ENCODE assay signal across 12 cellular contexts in the genomic region with DNA sequence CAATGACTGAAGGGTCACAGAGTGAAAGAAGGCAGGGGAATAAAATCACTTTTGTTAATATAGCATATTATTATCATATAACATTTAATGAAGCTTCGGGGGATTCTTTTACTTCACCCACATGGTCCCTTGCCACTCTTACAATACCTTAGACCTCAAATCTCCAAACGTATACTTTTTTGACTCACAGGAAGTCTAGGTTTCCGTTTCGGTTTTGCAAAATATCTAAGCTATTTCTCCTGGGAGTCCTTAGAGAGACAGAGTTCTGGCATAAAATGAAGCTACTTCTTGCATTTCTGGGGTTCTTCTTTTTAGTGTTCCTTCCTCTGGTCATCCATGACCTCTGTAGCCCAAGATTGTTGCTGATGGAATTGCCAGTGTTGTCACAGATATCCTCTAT.
DNase-seq lines count a peak whose midpoint lies in the region; ATAC-seq lines count a peak whose summit lies in the region.
"Had no signal": no experiment of that assay in that cellular context is flagged by ENCODE, and none has a peak within 500 bp of the region (broad histone marks: within the 10 kb centered on the region; RNA-seq: fewer than 3 reads in every experiment).

No MANE protein-coding gene starts in this region.

- peaks cover 32% of the 10 kb centered on the region for H3K27me3 Mint-ChIP-seq in activated T-cell treated with anti-CD3 and anti-CD28 coated beads, Interleukin-2, amount 50 U/mL, for 72 hours (ENCODE audit: low read depth)

- no peaks in the 10 kb centered on the region for H3K9me3 Mint-ChIP-seq in activated T-cell treated with anti-CD3 and anti-CD28 coated beads, Interleukin-2, amount 50 U/mL, for 72 hours
- H3K9me3 Mint-ChIP-seq in stimulated activated effector memory CD8-positive, alpha-beta T cell treated with anti-CD3 and anti-CD28 coated beads, Interleukin-12 subunit alpha, Interleukin-12 subunit beta, amount 100 ng/mL, for 72 hours: no peaks in the 10 kb centered on the region

- peak overlapping the region; percentile 59 to 81 for H3K4me3 Mint-ChIP-seq in activated T-cell treated with anti-CD3 and anti-CD28 coated beads, Interleukin-2, amount 50 U/mL, for 72 hours
- peak overlapping the region; percentile 31 for H3K4me3 Mint-ChIP-seq in stimulated activated effector memory CD8-positive, alpha-beta T cell treated with anti-CD3 and anti-CD28 coated beads, Interleukin-12 subunit alpha, Interleukin-12 subunit beta, amount 100 ng/mL, for 72 hours

- no peaks in the 10 kb centered on the region for H3K36me3 Mint-ChIP-seq in activated T-cell treated with anti-CD3 and anti-CD28 coated beads, Interleukin-2, amount 50 U/mL, for 72 hours (ENCODE audit: insufficient read depth in 2 of 2)
- no peaks in the 10 kb centered on the region for H3K36me3 Mint-ChIP-seq in stimulated activated effector memory CD8-positive, alpha-beta T cell treated with anti-CD3 and anti-CD28 coated beads, Interleukin-12 subunit alpha, Interleukin-12 subunit beta, amount 100 ng/mL, for 72 hours

- DNase-seq in activated T-cell treated with anti-CD3 and anti-CD28 coated beads, Interleukin-2, amount 50 U/mL, for 72 hours: no peak
- no peak for DNase-seq in activated T-cell treated with anti-CD3 and anti-CD28 coated beads, Interleukin-2, amount 50 U/mL, for 1 hour
- DNase-seq in stimulated activated effector memory CD8-positive, alpha-beta T cell treated with anti-CD3 and anti-CD28 coated beads, Interleukin-12 subunit alpha, Interleukin-12 subunit beta, amount 100 ng/mL, for 72 hours (ENCODE audit: low spot score in 2 of 2): no peak
- DNase-seq in stimulated activated naive CD4-positive, alpha-beta T cell treated with Interleukin-2 at 50 U/mL for 16 hours (lab: John Stamatoyannopoulos, UW): no peak
- DNase-seq in NCI-H1930 (lab: John Stamatoyannopoulos, UW) (no peak), Kasumi-1 (lab: John Stamatoyannopoulos, UW) (no peak)
- DNase-seq: activated naive CD4-positive, alpha-beta T cell; foreskin keratinocyte; OCI-M1 had no signal

- ATAC-seq in activated T-cell treated with anti-CD3 and anti-CD28 coated beads, Interleukin-2, amount 50 U/mL, for 72 hours (replicated peaks in 1 of 2): peak; percentile 54 to 58
- peak; percentile 98 for ATAC-seq in HG02623 (IDR thresholded peaks at IDR 0.05; ENCODE audit: unreplicated experiment)
- peak; percentile 77 for ATAC-seq in stimulated activated effector memory CD8-positive, alpha-beta T cell treated with anti-CD3 and anti-CD28 coated beads, Interleukin-12 subunit alpha, Interleukin-12 subunit beta, amount 100 ng/mL, for 72 hours
- ATAC-seq: foreskin keratinocyte had no signal

- H3K27ac ChIP-seq in KOPT-K1 (ENCODE audit: low read depth, low read length, poor library complexity, severe bottlenecking): peak overlapping the region; percentile 78
- H3K27ac ChIP-seq: foreskin keratinocyte, parathyroid adenoma had no signal

- H3K27ac Mint-ChIP-seq in activated T-cell treated with anti-CD3 and anti-CD28 coated beads, Interleukin-2, amount 50 U/mL, for 72 hours: no peak overlapping the region
- no peak overlapping the region for H3K27ac Mint-ChIP-seq in stimulated activated effector memory CD8-positive, alpha-beta T cell treated with anti-CD3 and anti-CD28 coated beads, Interleukin-12 subunit alpha, Interleukin-12 subunit beta, amount 100 ng/mL, for 72 hours

- H3K9me3 ChIP-seq in KOPT-K1 (ENCODE audit: insufficient read depth, low read length, poor library complexity, severe bottlenecking): no peaks in the 10 kb centered on the region

- peaks cover 19% of the 10 kb centered on the region for H3K4me1 Mint-ChIP-seq in activated T-cell treated with anti-CD3 and anti-CD28 coated beads, Interleukin-2, amount 50 U/mL, for 72 hours (ENCODE audit: low read depth)
- H3K4me1 Mint-ChIP-seq in stimulated activated effector memory CD8-positive, alpha-beta T cell treated with anti-CD3 and anti-CD28 coated beads, Interleukin-12 subunit alpha, Interleukin-12 subunit beta, amount 100 ng/mL, for 72 hours: peaks cover 19% of the 10 kb centered on the region

- no peaks in the 10 kb centered on the region for H3K36me3 ChIP-seq in KOPT-K1 (ENCODE audit: insufficient read depth, low read length)
